8 cellular contexts compared by ENCODE assay signal in genomic region chr2:18378020-18378653, GRCh38.
DNase-seq lines count a peak whose midpoint lies in the region; ATAC-seq, FAIRE-seq and TF ChIP-seq lines count a peak whose summit lies in the region.

No MANE protein-coding gene starts in this region.

- TF ChIP-seq POLR2A in endothelial cell of umbilical vein (IDR thresholded peaks at IDR 0.05; ENCODE audit: low read depth, low read length): no peak

- H3K4me2 ChIP-seq in GM23248 (ENCODE audit: unreplicated experiment): no peak overlapping the region
- H3K4me2 ChIP-seq in KMS-11: peak overlapping the region; percentile 4; the same call in 1 of the 2 replicates
- peak overlapping the region; percentile 16 for H3K4me2 ChIP-seq in endothelial cell of umbilical vein (ENCODE audit: insufficient read depth, low read length)

- intact Hi-C loops in endothelial cell of umbilical vein (cut with micrococcal nuclease) (loop anchor here (1.0 to 10.0 kb wide), 6 partner anchors 79 to 623 kb away; partner anchors contain the start of genes GEN1 and SMC6), mucosa of descending colon (cut with DNase I, micrococcal nuclease) (no loop called here)

- WGBS in GM23248 (ENCODE audit: low coverage in 1 of 2, low lambda C conversion rate in 2 of 2, missing lambda C conversion rate in 2 of 2), 2 experiments: 44 to 48% methylated on average over 4 of the region's 4 CpGs

- H3K9ac ChIP-seq in GM23248 (no peak overlapping the region), KMS-11 (no peak overlapping the region), endothelial cell of umbilical vein (replicated peaks; ENCODE audit: extremely low read depth, insufficient read depth, low read length) (no peak overlapping the region)

- no peaks in the 10 kb centered on the region for H3K9me1 ChIP-seq in endothelial cell of umbilical vein (replicated peaks; ENCODE audit: control insufficient read depth, extremely low read depth, insufficient read depth, low read length)

- no peaks in the 10 kb centered on the region for H3K36me3 ChIP-seq in GM23248 (ENCODE audit: low read depth)
- no peaks in the 10 kb centered on the region for H3K36me3 ChIP-seq in KMS-11 (ENCODE audit: insufficient read depth)
- peaks cover 0 to 3% of the 10 kb centered on the region in 2 experiments for H3K36me3 ChIP-seq in endothelial cell of umbilical vein (ENCODE audit: control insufficient read depth in 2 of 2, extremely low read depth in 1 of 2, insufficient read depth in 2 of 2, low read length in 2 of 2)
- no peaks in the 10 kb centered on the region for H3K36me3 ChIP-seq in mucosa of descending colon (ENCODE audit: low read depth)

- FAIRE-seq in endothelial cell of umbilical vein (lab: Jason Lieb, UNC): peak; percentile 89

- no peaks in the 10 kb centered on the region for H4K20me1 ChIP-seq in GM23248 (ENCODE audit: insufficient read depth)
- H4K20me1 ChIP-seq in KMS-11 (ENCODE audit: insufficient read depth): no peaks in the 10 kb centered on the region
- no peaks in the 10 kb centered on the region for H4K20me1 ChIP-seq in endothelial cell of umbilical vein (replicated peaks; ENCODE audit: control insufficient read depth, extremely low read depth, insufficient read depth, low read length)

- dilution Hi-C loops in endothelial cell of umbilical vein (cut with MboI; ENCODE audit: extremely low pct_ligation_motif_present, low sequenced_read_pairs): no loop called here

- H3K27me3 ChIP-seq in GM23248 (replicated peaks; ENCODE audit: insufficient read depth): no peaks in the 10 kb centered on the region
- no peaks in the 10 kb centered on the region for H3K27me3 ChIP-seq in KMS-11 (ENCODE audit: insufficient read depth, low read depth)
- no peaks in the 10 kb centered on the region for H3K27me3 ChIP-seq in endothelial cell of umbilical vein (ENCODE audit: control insufficient read depth in 2 of 2, insufficient read depth in 2 of 2, low read length in 2 of 2)

- H3K9me3 ChIP-seq in GM23248 (ENCODE audit: low read depth) (no peaks in the 10 kb centered on the region), endothelial cell of umbilical vein (replicated peaks; ENCODE audit: control insufficient read depth, insufficient read depth, low read length) (no peaks in the 10 kb centered on the region), mucosa of descending colon (no peaks in the 10 kb centered on the region)

- H3K9me2 ChIP-seq in GM23248 (ENCODE audit: insufficient read depth): no peaks in the 10 kb centered on the region

- H3K4me1 ChIP-seq in GM23248 (ENCODE audit: insufficient read depth): no peaks in the 10 kb centered on the region
- H3K4me1 ChIP-seq in KMS-11 (ENCODE audit: low read depth, poor library complexity, severe bottlenecking): peaks cover 15% of the 10 kb centered on the region
- peaks cover 9% of the 10 kb centered on the region for H3K4me1 ChIP-seq in endothelial cell of umbilical vein (ENCODE audit: control insufficient read depth, extremely low read depth, insufficient read depth, low read length)
- no peaks in the 10 kb centered on the region for H3K4me1 ChIP-seq in mucosa of descending colon (ENCODE audit: low read depth)

- in situ Hi-C loops in GM23248 (cut with MboI): no loop called here

- BruUV-seq in endothelial cell of umbilical vein (replicated peaks; lab: Mats Ljungman, UMichigan): no TSS peak

- POLR2A ChIA-PET in RWPE1 (lab: Yijun Ruan, JAX; ENCODE audit: low non-redundant PET): no interaction called here
- POLR2A ChIA-PET in endothelial cell of umbilical vein (lab: Charles Lee): no interaction called here

- no peak for ATAC-seq in mucosa of descending colon

- no peaks in the 10 kb centered on the region for H3F3A ChIP-seq in GM23248 (ENCODE audit: insufficient read depth)

- CTCF ChIA-PET in RWPE1 (lab: Yijun Ruan, JAX): interaction anchor here (0.6 to 1.1 kb wide), 5 partner anchors 110 to 966 kb away, joined by 3 to 4 read pairs (median 3); no protein-coding TSS in a partner anchor
- CTCF ChIA-PET in endothelial cell of umbilical vein (lab: Charles Lee): interaction anchor here (0.6 to 5.8 kb wide), 47 partner anchors 9 to 658 kb away, joined by 3 to 65 read pairs (median 4); no protein-coding TSS in a partner anchor

- H3K4me3 ChIP-seq in GM23248 (no peak overlapping the region), KMS-11 (IDR thresholded peaks at IDR 0.05; ENCODE audit: insufficient read depth, low read depth, low read length) (no peak overlapping the region), endothelial cell of umbilical vein (replicated peaks in 1 of 3; ENCODE audit: insufficient read depth in 1 of 3, low read depth in 1 of 3, low read length in 3 of 3) (no peak overlapping the region), mucosa of descending colon (no peak overlapping the region)

- peak; percentile 96 for TF ChIP-seq CTCF in KMS-11 (conservative IDR thresholded peaks at IDR 0.05; ENCODE audit: low read depth, low read length)
- peak; percentile 86 for TF ChIP-seq CTCF in RWPE1 (conservative IDR thresholded peaks at IDR 0.05; ENCODE audit: low read depth)
- peak; percentile 68 to 77 for TF ChIP-seq CTCF in endothelial cell of umbilical vein (IDR thresholded peaks at IDR 0.05; ENCODE audit: extremely low read depth in 1 of 2, insufficient read depth in 1 of 2, low read depth in 1 of 2, low read length in 2 of 2)
- peak; percentile 42 for TF ChIP-seq CTCF in mucosa of descending colon (IDR thresholded peaks at IDR 0.05)

- H2AFZ ChIP-seq in GM23248 (no peak overlapping the region), KMS-11 (ENCODE audit: low read depth) (no peak overlapping the region), endothelial cell of umbilical vein (ENCODE audit: low read depth, low read length) (peak overlapping the region; percentile 46)

- peak; percentile 1 for DNase-seq in stimulated activated CD4-positive, alpha-beta T cell treated with anti-CD3 and anti-CD28 coated beads, Interleukin-12 subunit alpha, Interleukin-12 subunit beta, amount 100 ng/mL, for 4 hours
- DNase-seq in stimulated activated CD4-positive, alpha-beta T cell treated with anti-CD3 and anti-CD28 coated beads, Interleukin-4, amount 100 ng/mL, for 4 hours: no peak
- DNase-seq in GM23248 (peak; percentile 70), RWPE1 (ENCODE audit: low spot score) (peak; percentile 64), endothelial cell of umbilical vein (ENCODE audit: low read depth, low spot score) (peak; percentile 54), mucosa of descending colon (peak in 1 of 3 donors; percentile 41)
- DNase-seq in activated effector memory CD4-positive, alpha-beta T cell treated with anti-CD3 and anti-CD28 coated beads, Interleukin-2, amount 50 U/mL, for 16 hours: no peak

- H3K79me2 ChIP-seq in GM23248 (ENCODE audit: insufficient read depth) (no peaks in the 10 kb centered on the region), KMS-11 (ENCODE audit: insufficient read depth, low read depth) (no peaks in the 10 kb centered on the region), endothelial cell of umbilical vein (ENCODE audit: control insufficient read depth, insufficient read depth, low read length) (no peaks in the 10 kb centered on the region)

- H3K27ac ChIP-seq in GM23248 (no peak overlapping the region), KMS-11 (no peak overlapping the region), RWPE1 (no peak overlapping the region), endothelial cell of umbilical vein (ENCODE audit: insufficient read depth, low read depth, low read length) (no peak overlapping the region)

TF ChIP-seq in endothelial cell of umbilical vein, 7 proteins besides CTCF, POLR2A, EP300 and RAD21:
- peak; percentile 5 for TF ChIP-seq FOS (IDR thresholded peaks at IDR 0.05; ENCODE audit: borderline replicate concordance, insufficient read depth, low read length)
- TF ChIP-seq GATA2 (IDR thresholded peaks at IDR 0.05; ENCODE audit: insufficient read depth, insufficient read length, low read depth, low read length): no peak
TF ChIP-seq in endothelial cell of umbilical vein: peak in this region for 1.

Comparison
In these comparisons a context has a peak if more than half of its experiments do, and no peak if none do; other contexts are left out.
1. DNase-seq: peak in stimulated activated CD4-positive, alpha-beta T cell treated with anti-CD3 and anti-CD28 coated beads, Interleukin-12 subunit alpha, Interleukin-12 subunit beta, amount 100 ng/mL, for 4 hours (single experiment), GM23248 (single experiment), RWPE1 (single experiment) and endothelial cell of umbilical vein (single experiment); none in stimulated activated CD4-positive, alpha-beta T cell treated with anti-CD3 and anti-CD28 coated beads, Interleukin-4, amount 100 ng/mL, for 4 hours (0 of 2) and activated effector memory CD4-positive, alpha-beta T cell treated with anti-CD3 and anti-CD28 coated beads, Interleukin-2, amount 50 U/mL, for 16 hours (single experiment).
2. CTCF ChIP-seq: peak in every context shown above with its lines; median percentile 96 in KMS-11; 86 in RWPE1; 72 in endothelial cell of umbilical vein; 42 in mucosa of descending colon.